In the genomic region with DNA sequence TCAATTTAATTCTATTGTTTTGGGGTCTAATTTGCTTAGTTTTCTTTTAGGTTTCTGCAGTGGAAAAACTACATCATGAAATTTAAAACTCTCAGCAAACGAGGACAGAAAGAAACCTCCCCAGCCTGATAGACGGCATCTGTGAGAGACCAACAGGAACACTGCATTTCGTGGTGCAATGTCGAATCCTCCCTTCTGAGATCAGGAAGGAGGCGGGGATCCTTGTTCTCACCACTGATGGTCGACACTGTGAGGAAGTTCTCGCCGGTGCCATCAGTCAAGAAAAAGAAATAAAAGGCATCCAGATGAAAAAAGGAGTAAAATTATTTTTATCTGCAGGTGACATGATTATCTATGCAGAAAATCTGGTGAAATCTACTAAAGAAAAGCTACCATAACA, we compare ENCODE assay signal across 1 cellular context.
TF ChIP-seq lines count a peak whose summit lies in the region.

No MANE protein-coding gene starts in this region.

TF ChIP-seq in IMR-90, 13 proteins besides CTCF, POLR2A, EP300 and RAD21:
- TF ChIP-seq, protein P1, sequence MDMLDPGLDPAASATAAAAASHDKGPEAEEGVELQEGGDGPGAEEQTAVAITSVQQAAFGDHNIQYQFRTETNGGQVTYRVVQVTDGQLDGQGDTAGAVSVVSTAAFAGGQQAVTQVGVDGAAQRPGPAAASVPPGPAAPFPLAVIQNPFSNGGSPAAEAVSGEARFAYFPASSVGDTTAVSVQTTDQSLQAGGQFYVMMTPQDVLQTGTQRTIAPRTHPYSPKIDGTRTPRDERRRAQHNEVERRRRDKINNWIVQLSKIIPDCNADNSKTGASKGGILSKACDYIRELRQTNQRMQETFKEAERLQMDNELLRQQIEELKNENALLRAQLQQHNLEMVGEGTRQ (IDR thresholded peaks at IDR 0.05; ENCODE audit: low read depth, low read length): no peak
- TF ChIP-seq MAFK (IDR thresholded peaks at IDR 0.05; ENCODE audit: low read depth, low read length) (no peak), MAZ (IDR thresholded peaks at IDR 0.05; ENCODE audit: borderline replicate concordance, low read depth, low read length) (no peak), CHD1 (IDR thresholded peaks at IDR 0.05; ENCODE audit: low read depth, low read length) (no peak), FOS (IDR thresholded peaks at IDR 0.05; ENCODE audit: low read depth, low read length) (no peak)
TF ChIP-seq in IMR-90: peak in this region for 0.
